In genomic region chr6:1611322-1611571, GRCh38 we compare ENCODE assay signal across 1 cellular context.
TF ChIP-seq lines count a peak whose summit lies in the region.

No MANE protein-coding gene starts in this region.

TF ChIP-seq in HepG2, 621 proteins besides CTCF, POLR2A, EP300 and RAD21 (continued from another document):
- TF ChIP-seq, protein P1, sequence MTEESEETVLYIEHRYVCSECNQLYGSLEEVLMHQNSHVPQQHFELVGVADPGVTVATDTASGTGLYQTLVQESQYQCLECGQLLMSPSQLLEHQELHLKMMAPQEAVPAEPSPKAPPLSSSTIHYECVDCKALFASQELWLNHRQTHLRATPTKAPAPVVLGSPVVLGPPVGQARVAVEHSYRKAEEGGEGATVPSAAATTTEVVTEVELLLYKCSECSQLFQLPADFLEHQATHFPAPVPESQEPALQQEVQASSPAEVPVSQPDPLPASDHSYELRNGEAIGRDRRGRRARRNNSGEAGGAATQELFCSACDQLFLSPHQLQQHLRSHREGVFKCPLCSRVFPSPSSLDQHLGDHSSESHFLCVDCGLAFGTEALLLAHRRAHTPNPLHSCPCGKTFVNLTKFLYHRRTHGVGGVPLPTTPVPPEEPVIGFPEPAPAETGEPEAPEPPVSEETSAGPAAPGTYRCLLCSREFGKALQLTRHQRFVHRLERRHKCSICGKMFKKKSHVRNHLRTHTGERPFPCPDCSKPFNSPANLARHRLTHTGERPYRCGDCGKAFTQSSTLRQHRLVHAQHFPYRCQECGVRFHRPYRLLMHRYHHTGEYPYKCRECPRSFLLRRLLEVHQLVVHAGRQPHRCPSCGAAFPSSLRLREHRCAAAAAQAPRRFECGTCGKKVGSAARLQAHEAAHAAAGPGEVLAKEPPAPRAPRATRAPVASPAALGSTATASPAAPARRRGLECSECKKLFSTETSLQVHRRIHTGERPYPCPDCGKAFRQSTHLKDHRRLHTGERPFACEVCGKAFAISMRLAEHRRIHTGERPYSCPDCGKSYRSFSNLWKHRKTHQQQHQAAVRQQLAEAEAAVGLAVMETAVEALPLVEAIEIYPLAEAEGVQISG (CRISPR knock-in tag; IDR thresholded peaks at IDR 0.05): peak; percentile 91
- TF ChIP-seq ZMYM4 (CRISPR knock-in tag; IDR thresholded peaks at IDR 0.05) (peak; percentile 28; the same call in 1 of the 2 replicates), HES4 (CRISPR knock-in tag; IDR thresholded peaks at IDR 0.05; ENCODE audit: borderline replicate concordance) (peak; percentile 23; the same call in 1 of the 2 replicates), MAZ (IDR thresholded peaks at IDR 0.05; ENCODE audit: borderline replicate concordance, low read depth, low read length) (no peak), MAZ (CRISPR knock-in tag; IDR thresholded peaks at IDR 0.05; ENCODE audit: low read depth) (0 out of 2 replicates have a peak, but pooled peaks have one; percentile 40)
TF ChIP-seq in HepG2: peak in this region for 23.
